ENCODE assay signal across 22 cellular contexts in the genomic region with DNA sequence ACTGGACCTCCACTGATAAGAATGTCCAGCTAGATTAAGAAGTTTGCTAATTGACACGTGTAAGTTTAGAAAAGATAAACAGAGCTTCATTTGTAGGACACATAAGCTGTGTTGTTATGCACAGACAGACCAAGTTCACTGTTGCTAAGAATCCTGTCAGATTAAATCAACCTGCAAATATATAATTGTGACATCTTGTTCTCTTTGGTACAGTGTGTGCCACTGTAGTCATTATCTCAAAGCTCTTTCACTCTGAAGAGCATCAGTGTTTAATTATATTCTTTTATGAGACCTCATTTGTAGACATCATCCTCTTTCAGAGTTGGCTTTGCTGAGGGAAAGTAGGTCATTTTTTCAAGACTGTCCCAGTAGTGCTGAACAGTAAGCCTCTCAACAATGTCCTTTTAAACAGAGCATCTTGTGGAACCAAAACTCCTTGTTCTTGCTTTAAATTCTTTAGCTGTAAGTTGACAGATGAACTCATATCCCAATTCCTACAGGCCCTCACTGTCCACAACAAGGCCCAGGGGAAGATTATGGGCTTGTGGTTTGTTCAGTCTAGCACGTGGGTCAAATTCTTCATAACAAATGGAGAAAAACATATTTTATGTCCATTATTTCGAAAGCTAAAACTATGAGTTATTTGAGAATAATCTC.
DNase-seq lines count a peak whose midpoint lies in the region; TF ChIP-seq lines count a peak whose summit lies in the region.
"Had no signal": no experiment of that assay in that cellular context is flagged by ENCODE, and none has a peak within 500 bp of the region (broad histone marks: within the 10 kb centered on the region; RNA-seq: fewer than 3 reads in every experiment).

No MANE protein-coding gene starts in this region.

- peak overlapping the region; percentile 67 for H2AFZ ChIP-seq in ACC112 (ENCODE audit: low read length, unreplicated experiment)

- intact Hi-C loops in testis (cut with DNase I; ENCODE audit: low total_unique reads): no loop called here

- H3K4me1 ChIP-seq in ACC112 (ENCODE audit: control insufficient read depth, insufficient read depth, low read length, unreplicated experiment) (peaks cover 16% of the 10 kb centered on the region), testis (no peaks in the 10 kb centered on the region)
- H3K4me1 ChIP-seq: spleen, upper lobe of right lung had no signal

- TF ChIP-seq POLR2A in testis (IDR thresholded peaks at IDR 0.05): no peak

- DNase-seq in LHCN-M2 (ENCODE audit: low read depth): peak; percentile 89
- DNase-seq in choroid plexus epithelial cell (ENCODE audit: low read depth): peak; percentile 88
- peak; percentile 43 for DNase-seq in hepatic stellate cell (ENCODE audit: low spot score)
- DNase-seq in NCI-H1436 treated with DMSO at 0.1 percent for 48 hours (lab: John Stamatoyannopoulos, UW): no peak
- DNase-seq in NCI-H774 (lab: John Stamatoyannopoulos, UW): no peak
- no peak for DNase-seq in testis
- no peak for DNase-seq in LoVo (ENCODE audit: low spot score)
- DNase-seq: activated CD4-positive, alpha-beta T cell treated with anti-CD3 and anti-CD28 coated beads for 1 hour; activated naive CD4-positive, alpha-beta T cell treated with anti-CD3 and anti-CD28 coated beads, Interleukin-2, amount 50 U/mL, for 16 hours; CD4-positive, alpha-beta T cell; DMS79 treated with DMSO at 0.1 percent for 48 hours; effector memory CD4-positive, alpha-beta T cell; H9; islet precursor cell; mucosa of descending colon; NCI-H1048; NCI-H2107; spleen; stimulated activated naive CD4-positive, alpha-beta T cell; upper lobe of right lung had no signal

- 40 to 57% methylated on average over 3 of the region's 3 CpGs for WGBS in testis, 2 donors

- H3K27ac ChIP-seq in ACC112 (ENCODE audit: low read depth, low read length): no peak overlapping the region
- H3K27ac ChIP-seq in testis: no peak overlapping the region
- H3K27ac ChIP-seq: cardiac muscle cell, spleen, upper lobe of right lung had no signal

- H3K4me3 ChIP-seq in ACC112 (ENCODE audit: low read depth, low read length) (no peak overlapping the region), choroid plexus epithelial cell (ENCODE audit: low read depth, low read length) (no peak overlapping the region), testis (no peak overlapping the region)
- H3K4me3 ChIP-seq: cardiac muscle cell, mucosa of descending colon, spleen, upper lobe of right lung had no signal

- H3K27me3 ChIP-seq in ACC112 (ENCODE audit: insufficient read depth, low read length): no peaks in the 10 kb centered on the region
- no peaks in the 10 kb centered on the region for H3K27me3 ChIP-seq in testis
- H3K27me3 ChIP-seq: cardiac muscle cell, spleen, upper lobe of right lung had no signal

- no peaks in the 10 kb centered on the region for H3K9me3 ChIP-seq in testis
- H3K9me3 ChIP-seq: mucosa of descending colon, spleen, upper lobe of right lung had no signal

- TF ChIP-seq CTCF in choroid plexus epithelial cell (conservative IDR thresholded peaks at IDR 0.05; ENCODE audit: low read depth, low read length) (no peak), testis (IDR thresholded peaks at IDR 0.05) (no peak)

- no peaks in the 10 kb centered on the region for H3K79me2 ChIP-seq in ACC112 (ENCODE audit: control insufficient read depth, insufficient read depth, low read length, unreplicated experiment)

- H3K36me3 ChIP-seq in ACC112 (ENCODE audit: insufficient read depth, low read length): no peaks in the 10 kb centered on the region
- H3K36me3 ChIP-seq in testis (ENCODE audit: low read depth, missing control alignments): no peaks in the 10 kb centered on the region
- H3K36me3 ChIP-seq: cardiac muscle cell, spleen, upper lobe of right lung had no signal

Comparison
In these comparisons a context has a peak if more than half of its experiments do, and no peak if none do; other contexts are left out.
1. DNase-seq: peak in LHCN-M2 (single experiment), choroid plexus epithelial cell (single experiment) and hepatic stellate cell (single experiment); none in NCI-H1436 treated with DMSO at 0.1 percent for 48 hours (single experiment), NCI-H774 (single experiment), testis (single experiment) and LoVo (single experiment).